ENCODE assay signal across 8 cellular contexts in genomic region chr15:38696120-38696727, GRCh38.
A peak's percentile ranks its signal among the peaks of the same experiment; 100 is the strongest.
DNase-seq lines count a peak whose midpoint lies in the region; ATAC-seq lines count a peak whose summit lies in the region.

No MANE protein-coding gene starts in this region.

- peak overlapping the region; percentile 92 to 93 for H3K27ac Mint-ChIP-seq in effector memory CD8-positive, alpha-beta T cell

- H3K9me3 Mint-ChIP-seq in effector memory CD8-positive, alpha-beta T cell, result no peaks in the 10 kb centered on the region

- peak; percentile 82 for ATAC-seq in GM18873 (IDR thresholded peaks at IDR 0.05; ENCODE audit: low FRiP score, unreplicated experiment)
- ATAC-seq in HG03066 (IDR thresholded peaks at IDR 0.05; ENCODE audit: low read depth, unreplicated experiment), result peak; percentile 50
- peak; percentile 95 for ATAC-seq in effector memory CD8-positive, alpha-beta T cell (replicated peaks)

- H3K27me3 Mint-ChIP-seq in effector memory CD8-positive, alpha-beta T cell, result no peaks in the 10 kb centered on the region

- H3K4me3 Mint-ChIP-seq in effector memory CD8-positive, alpha-beta T cell, result peak overlapping the region; percentile 62

- peak; percentile 30 to 49 (median 40) for DNase-seq in activated CD4-positive, CD25-positive, alpha-beta regulatory T cell (lab: John Stamatoyannopoulos, UW)
- peak; percentile 66 to 68 (median 67) for DNase-seq in effector memory CD8-positive, alpha-beta T cell
- DNase-seq in stimulated activated naive CD4-positive, alpha-beta T cell treated with Interleukin-2 at 50 U/mL for 16 hours (lab: John Stamatoyannopoulos, UW), result peak; percentile 66
- DNase-seq in RKO (ENCODE audit: low spot score) (no peak), HPDE6-E6E7 (ENCODE audit: extremely low spot score) (no peak), Ammon's horn (ENCODE audit: low spot score) (no peak)

- H3K36me3 Mint-ChIP-seq in effector memory CD8-positive, alpha-beta T cell (ENCODE audit: insufficient read depth), result peaks cover 9% of the 10 kb centered on the region

- H3K4me1 Mint-ChIP-seq in effector memory CD8-positive, alpha-beta T cell (ENCODE audit: low read depth in 2 of 2), result peaks cover 51 to 61% of the 10 kb centered on the region in 2 donors

Comparison
In these comparisons a context has a peak if more than half of its experiments do, and no peak if none do; other contexts are left out.
1. DNase-seq: peak in activated CD4-positive, CD25-positive, alpha-beta regulatory T cell (4 of 4), effector memory CD8-positive, alpha-beta T cell (3 of 3) and stimulated activated naive CD4-positive, alpha-beta T cell treated with Interleukin-2 at 50 U/mL for 16 hours (single experiment); none in RKO (single experiment), HPDE6-E6E7 (single experiment) and Ammon's horn (single experiment).
2. Peak in every context shown above with its lines, with median percentiles within 50 percentile points of each other: ATAC-seq.